In the genomic region with DNA sequence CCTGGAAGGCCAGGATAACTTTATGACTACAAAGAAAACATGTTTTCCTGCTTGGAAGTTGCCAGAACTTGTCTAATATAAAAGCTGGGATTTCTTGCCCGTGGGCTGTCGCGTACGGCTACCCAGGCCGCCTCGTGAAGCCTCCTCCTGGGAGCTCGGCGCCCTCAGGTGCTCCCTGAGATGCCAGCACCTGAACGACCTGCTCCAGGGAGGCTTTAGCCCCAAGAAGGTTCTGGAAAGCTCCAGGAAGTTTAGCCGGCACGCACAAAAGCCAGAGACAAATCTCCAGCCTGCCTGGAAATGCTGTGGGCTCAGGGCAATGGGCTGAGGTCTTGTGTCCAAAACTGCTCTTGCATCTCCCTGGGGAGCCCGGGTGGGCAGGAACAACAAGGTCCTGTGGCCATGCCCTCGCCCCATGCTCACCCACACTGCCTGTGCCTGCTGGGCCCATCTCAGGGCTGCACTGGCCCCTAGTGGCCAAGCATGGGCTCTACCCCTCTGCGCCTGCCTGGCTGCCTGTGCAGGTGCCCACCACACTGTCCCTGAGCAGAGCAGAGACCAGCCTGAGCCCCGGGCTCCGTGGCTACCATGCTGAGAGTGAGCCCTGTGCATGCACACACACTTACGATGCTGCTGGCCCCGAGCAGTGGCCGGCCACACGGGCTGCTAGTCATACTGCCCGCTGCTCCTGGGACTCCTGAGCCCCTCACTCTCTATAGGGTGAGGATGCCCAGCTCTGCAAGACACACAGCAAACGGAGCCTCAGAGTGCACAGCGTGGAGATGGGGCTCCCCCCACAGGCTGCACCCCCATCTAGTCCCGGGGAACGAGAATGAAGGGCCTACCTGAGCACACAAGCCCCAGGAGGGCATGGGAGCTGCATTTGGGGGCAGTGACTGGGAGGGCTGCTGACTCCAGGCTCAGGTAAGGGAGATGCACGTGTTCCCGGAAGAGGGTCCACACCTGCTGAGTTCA, we compare ENCODE assay signal across 8 cellular contexts. TPM values are rescaled to one million over a fixed set of nuclear protein-coding genes. Genes with fewer than 3 reads are reported as not detected.
DNase-seq lines count a peak whose midpoint lies in the region; ATAC-seq and TF ChIP-seq lines count a peak whose summit lies in the region.

No MANE protein-coding gene starts in this region.

- H3K27ac ChIP-seq in aorta (ENCODE audit: low read depth in 1 of 2, low read length in 2 of 2) = no peak overlapping the region

- 19 to 26% methylated on average over 27 of the region's 27 CpGs for WGBS in aorta, 2 donors

- peaks cover 9% of the 10 kb centered on the region for H3K4me1 Mint-ChIP-seq in progenitor cell of endocrine pancreas (ENCODE audit: low read depth)

- no peak overlapping the region for H3K4me3 ChIP-seq in aorta (ENCODE audit: low read length in 2 of 2)

- no peaks in the 10 kb centered on the region for H3K27me3 ChIP-seq in aorta (ENCODE audit: control insufficient read depth in 1 of 2, insufficient read depth in 2 of 2, low read length in 1 of 2)

- no peaks in the 10 kb centered on the region for H3K36me3 ChIP-seq in aorta (ENCODE audit: control insufficient read depth in 1 of 2, insufficient read depth in 2 of 2, low read length in 1 of 2)

- H3K36me3 Mint-ChIP-seq in progenitor cell of endocrine pancreas (ENCODE audit: insufficient read depth) = no peaks in the 10 kb centered on the region

- no peak overlapping the region for H3K27ac Mint-ChIP-seq in progenitor cell of endocrine pancreas

- intact Hi-C loops in aorta (cut with DNase I) = loop anchor here (2.0 to 10.0 kb wide), 4 partner anchors 173 to 537 kb away; no protein-coding TSS in a partner anchor

- no peaks in the 10 kb centered on the region for H3K4me1 ChIP-seq in aorta (ENCODE audit: control insufficient read depth in 1 of 2, insufficient read depth in 2 of 2, low read length in 2 of 2)

- ATAC-seq in aorta (ENCODE audit: low FRiP score) = peak; percentile 90

- peaks cover 55% of the 10 kb centered on the region for H3K27me3 Mint-ChIP-seq in progenitor cell of endocrine pancreas

- H3K9me3 ChIP-seq in aorta (ENCODE audit: control insufficient read depth, low read length) = no peaks in the 10 kb centered on the region

- H3K9me3 Mint-ChIP-seq in progenitor cell of endocrine pancreas (ENCODE audit: low read depth) = no peaks in the 10 kb centered on the region

- H3K4me3 Mint-ChIP-seq in progenitor cell of endocrine pancreas (ENCODE audit: low read depth) = no peak overlapping the region

- TF ChIP-seq CTCF in progenitor cell of endocrine pancreas (IDR thresholded peaks at IDR 0.05; ENCODE audit: unreplicated experiment) = peak; percentile 95

- DNase-seq in DMS 273 (lab: John Stamatoyannopoulos, UW; ENCODE audit: unreplicated experiment) (peak; percentile 76), DMS 273 treated with DMSO at 0.1 percent for 48 hours (lab: John Stamatoyannopoulos, UW) (no peak), HuH-7.5 (ENCODE audit: low spot score) (peak; percentile 91), SK-N-DZ (ENCODE audit: low spot score) (peak; percentile 67), activated gamma-delta T cell treated with Interleukin-2 at 50 U/mL for 16 hours (peak; percentile 73), germinal center (ENCODE audit: low spot score) (peak; percentile 91), progenitor cell of endocrine pancreas (ENCODE audit: low spot score, unreplicated experiment) (peak; percentile 70), aorta (peak; percentile 83 to 88)

RNA-seq across cellular contexts. Expression of gene CELSR1, which starts 4.9 kb away (rescaled TPM):
- polyA plus RNA-seq in SK-N-DZ (2014; cell fraction: cytosol; rRNA removed) = 0.32 TPM in 2 replicates
- polyA plus RNA-seq in SK-N-DZ (2014; cell fraction: nucleus; rRNA removed) = 0.56 and 1.6 TPM in 2 replicates
- total RNA-seq in progenitor cell of endocrine pancreas = 20.9 and 21.0 TPM in 2 replicates
- 1 to 10 TPM; 2.3 to 3.0 TPM for total RNA-seq in aorta
- under 1 TPM; 0.15 to 0.38 TPM for polyA plus RNA-seq in aorta
